ENCODE assay signal across 17 cellular contexts in genomic region chr11:33682446-33682845, GRCh38. TPM values are rescaled to one million over a fixed set of nuclear protein-coding genes. Genes with fewer than 3 reads are reported as not detected.
DNase-seq lines count a peak whose midpoint lies in the region; ATAC-seq, FAIRE-seq and TF ChIP-seq lines count a peak whose summit lies in the region.
"Had no signal": no experiment of that assay in that cellular context is flagged by ENCODE, and none has a peak within 500 bp of the region (broad histone marks: within the 10 kb centered on the region; RNA-seq: fewer than 3 reads in every experiment).

No MANE protein-coding gene starts in this region.

- H3K4me3 ChIP-seq in HEK293 (ENCODE audit: low read depth, low read length), result no peak overlapping the region
- H3K4me3 ChIP-seq in K562, result no peak overlapping the region
- H3K4me3 ChIP-seq in kidney epithelial cell (ENCODE audit: low read depth, low read length), result no peak overlapping the region
- no peak overlapping the region for H3K4me3 ChIP-seq in pancreas
- H3K4me3 ChIP-seq: ascending aorta, SJSA1, thoracic aorta had no signal

- no peaks in the 10 kb centered on the region for H4K20me1 ChIP-seq in K562 (replicated peaks; ENCODE audit: control insufficient read depth, insufficient read depth, low read length)

- no TSS peak for BruUV-seq in K562 (replicated peaks; lab: Mats Ljungman, UMichigan)

- no peaks in the 10 kb centered on the region for H3K9me1 ChIP-seq in K562 (ENCODE audit: control insufficient read depth, insufficient read depth, low read length)

- H3K9me3 ChIP-seq in HEK293 (ENCODE audit: control insufficient read depth, insufficient read depth, low read depth, low read length), result no peaks in the 10 kb centered on the region
- no peaks in the 10 kb centered on the region for H3K9me3 ChIP-seq in K562 (replicated peaks; ENCODE audit: control insufficient read depth, insufficient read depth, low read depth, low read length)
- H3K9me3 ChIP-seq in pancreas, result no peaks in the 10 kb centered on the region
- H3K9me3 ChIP-seq: thoracic aorta had no signal

- DNase-seq in COLO668 (lab: John Stamatoyannopoulos, UW; ENCODE audit: unreplicated experiment) (peak; percentile 8), K562 (ENCODE audit: extremely low read depth in 1 of 4, low spot score in 3 of 4) (no peak), kidney epithelial cell (ENCODE audit: low read depth) (no peak), dedifferentiated amniotic fluid mesenchymal stem cell (ENCODE audit: extremely low spot score) (no peak), pancreas (no peak)
- DNase-seq: activated CD4-positive, CD25-positive, alpha-beta regulatory T cell; activated T-cell treated with anti-CD3 and anti-CD28 coated beads, Interleukin-2, amount 50 U/mL, for 4 hours; Kasumi-1; NCI-H446 treated with DMSO at 0.1 percent for 48 hours; retina had no signal

- H3K4me1 ChIP-seq in HEK293 (ENCODE audit: control insufficient read depth, insufficient read depth, low read length), result no peaks in the 10 kb centered on the region
- H3K4me1 ChIP-seq in K562 (replicated peaks in 1 of 2; ENCODE audit: control insufficient read depth in 2 of 2, insufficient read depth in 2 of 2, low read length in 2 of 2), result no peaks in the 10 kb centered on the region
- H3K4me1 ChIP-seq in pancreas, result no peaks in the 10 kb centered on the region
- H3K4me1 ChIP-seq: ascending aorta, SJSA1 had no signal

- TF ChIP-seq EP300 in K562 (IDR thresholded peaks at IDR 0.05; ENCODE audit: low read length), result no peak

- H3K36me3 ChIP-seq in HEK293 (ENCODE audit: control insufficient read depth in 2 of 2, insufficient read depth in 1 of 2, low read length in 2 of 2) (no peaks in the 10 kb centered on the region), K562 (ENCODE audit: control insufficient read depth, insufficient read depth, low read length) (no peaks in the 10 kb centered on the region), kidney epithelial cell (ENCODE audit: control insufficient read depth, insufficient read depth, low read length) (no peaks in the 10 kb centered on the region), pancreas (no peaks in the 10 kb centered on the region)
- H3K36me3 ChIP-seq: ascending aorta, SJSA1, thoracic aorta had no signal

- H3K27me3 ChIP-seq in K562 (ENCODE audit: control insufficient read depth in 2 of 2, insufficient read depth in 2 of 2, low read length in 2 of 2), result peaks cover 5 to 14% of the 10 kb centered on the region in 2 experiments; a peak in 3 of 5 replicates
- H3K27me3 ChIP-seq in kidney epithelial cell (ENCODE audit: control insufficient read depth, insufficient read depth, low read length), result no peaks in the 10 kb centered on the region
- H3K27me3 ChIP-seq in pancreas, result no peaks in the 10 kb centered on the region
- H3K27me3 ChIP-seq: ascending aorta, SJSA1 had no signal

- POLR2A ChIA-PET in HEK293 (lab: Yijun Ruan, JAX), result no interaction called here
- POLR2A ChIA-PET in K562 (lab: Yijun Ruan, JAX), result interaction anchor here (0.5 kb wide), 1 partner anchor 613 kb away, joined by 3 read pairs; no protein-coding TSS in a partner anchor

- H3K79me2 ChIP-seq in K562 (ENCODE audit: control insufficient read depth, insufficient read depth, low read length), result no peaks in the 10 kb centered on the region

- TF ChIP-seq RAD21 in K562 (CRISPR knock-in tag; conservative IDR thresholded peaks at IDR 0.05 in 1 of 2, IDR thresholded peaks at IDR 0.05 in 1 of 2), result peak in 1 of 2 experiments; percentile 39; a peak in 2 of 4 replicates

- WGBS in K562 (ENCODE audit: insufficient coverage, low coverage, missing lambda C conversion rate), result 2% methylated on average over 4 of the region's 4 CpGs
- 84 to 95% methylated on average over 4 of the region's 4 CpGs for WGBS in pancreas, 2 donors

- no peak for TF ChIP-seq POLR2A in K562 (conservative IDR thresholded peaks at IDR 0.05)

- intact Hi-C loops in K562 (cut with micrococcal nuclease) (loop anchor here (5.0 kb wide), 1 partner anchor 720 kb away; no protein-coding TSS in a partner anchor), pancreas (cut with DNase I) (loop anchor here in 1 of 3 donors (10.0 kb wide), 2 partner anchors 318 to 518 kb away; partner anchors contain the start of gene CSTF3)

- no peak for TF ChIP-seq CTCF in HEK293 (tag by site-specific recombination; IDR thresholded peaks at IDR 0.05)
- peak in 2 of 3 experiments; percentile 10 to 26; a peak in 2 of 6 replicates for TF ChIP-seq CTCF in K562 (IDR thresholded peaks at IDR 0.05 in 2 of 3, conservative IDR thresholded peaks at IDR 0.05 in 1 of 3; ENCODE audit: insufficient read depth in 2 of 3, low read depth in 1 of 3, low read length in 3 of 3)
- TF ChIP-seq CTCF in kidney epithelial cell (IDR thresholded peaks at IDR 0.05; ENCODE audit: insufficient read depth, low read length, poor library complexity, severe bottlenecking), result peak; percentile 11
- no peak for TF ChIP-seq CTCF in pancreas (IDR thresholded peaks at IDR 0.05)

- H2AFZ ChIP-seq in K562 (ENCODE audit: low read depth, low read length), result no peak overlapping the region

- no peak overlapping the region for H3K4me2 ChIP-seq in K562 (ENCODE audit: insufficient read depth, low read length)

- CTCF ChIA-PET in HEK293 (lab: Yijun Ruan, JAX), result interaction anchor here (0.6 to 1.2 kb wide), 4 partner anchors 80 to 412 kb away, joined by 3 to 5 read pairs (median 4); no protein-coding TSS in a partner anchor
- CTCF ChIA-PET in K562 (lab: Yijun Ruan, JAX; ENCODE audit: low intra/inter-chr PET ratio), result no interaction called here

- in situ Hi-C loops in K562 (cut with MboI), result no loop called here

- ATAC-seq in K562, result peak; percentile 47
- no peak for ATAC-seq in pancreas
- no peak for ATAC-seq in GM19324 (IDR thresholded peaks at IDR 0.05; ENCODE audit: low FRiP score, unreplicated experiment)
- ATAC-seq in HG03175 (IDR thresholded peaks at IDR 0.05; ENCODE audit: unreplicated experiment), result no peak
- ATAC-seq: activated T-cell treated with anti-CD3 and anti-CD28 coated beads, Interleukin-2, amount 50 U/mL, for 4 hours had no signal

- H3K9ac ChIP-seq in K562 (ENCODE audit: insufficient read depth in 1 of 2, low read depth in 2 of 2, low read length in 2 of 2), result no peak overlapping the region

- FAIRE-seq in K562 (lab: Jason Lieb, UNC) (no peak), pancreas (lab: Jason Lieb, UNC) (no peak)

- H3K27ac ChIP-seq in HEK293 (ENCODE audit: extremely low read depth, low read depth, low read length), result no peak overlapping the region
- no peak overlapping the region for H3K27ac ChIP-seq in K562 (ENCODE audit: extremely low read depth, low read depth, low read length)
- no peak overlapping the region for H3K27ac ChIP-seq in pancreas
- H3K27ac ChIP-seq: ascending aorta, SJSA1, thoracic aorta had no signal

TF ChIP-seq in HEK293, 187 proteins besides CTCF, POLR2A, EP300 and RAD21 (continues in another document):
- no peak for TF ChIP-seq ZNF23 (tag by site-specific recombination; IDR thresholded peaks at IDR 0.05; ENCODE audit: borderline replicate concordance)
- no peak for TF ChIP-seq ZNF677 (tag by site-specific recombination; IDR thresholded peaks at IDR 0.05)
- no peak for TF ChIP-seq PRDM1 (tag by site-specific recombination; IDR thresholded peaks at IDR 0.05)

TF ChIP-seq in K562, 482 proteins besides CTCF, POLR2A, EP300 and RAD21 (continues in another document):
- TF ChIP-seq CREB1 (IDR thresholded peaks at IDR 0.05), result no peak
- no peak for TF ChIP-seq CREB1 (CRISPR knock-in tag; IDR thresholded peaks at IDR 0.05)
- no peak for TF ChIP-seq RBM22 (IDR thresholded peaks at IDR 0.05; ENCODE audit: low read depth, low read length, poor library complexity, severe bottlenecking)
- no peak for TF ChIP-seq RBFOX2 (IDR thresholded peaks at IDR 0.05; ENCODE audit: low read depth, low read length)

RNA-seq across cellular contexts. Expression of gene C11orf91, which starts 18.2 kb away (rescaled TPM):
- total RNA-seq in K562 (2011; cell fraction: chromatin; rRNA removed; ENCODE audit: low replicate concordance), result not detected in 2 replicates
- total RNA-seq in K562 (2011; cell fraction: nucleolus; rRNA removed), result not detected in 2 replicates
- not detected in 2 replicates for total RNA-seq in K562 (2011; cell fraction: nucleoplasm; rRNA removed)
- not detected in 2 replicates for total RNA-seq in K562 (2014; rRNA removed)
- not detected in 2 replicates for total RNA-seq in K562 (2014; rRNA removed; fragmentation: Illumina TruSeq; extraction: Trizol)
- not detected in 2 replicates for total RNA-seq in K562 (2015; rRNA removed; fragmentation: Illumina TruSeq; extraction: Trizol)
- not detected in 2 replicates for total RNA-seq in K562 (2021)
- not detected in 2 replicates for polyA plus RNA-seq in K562 (2011; rRNA removed)
- polyA plus RNA-seq in K562 (2011; cell fraction: cytosol; rRNA removed), result not detected in 2 replicates
- not detected in 2 replicates for polyA plus RNA-seq in K562 (2011; cell fraction: nucleus; rRNA removed)
- not detected in 2 replicates for polyA plus RNA-seq in K562 (2012)
- polyA plus RNA-seq in K562 (2014; fragmentation: Illumina TruSeq; extraction: Trizol), result not detected in 2 replicates
- polyA plus RNA-seq in K562 (2014; fragmentation: Nextera tagmentation; extraction: Ambion mirVana), result not detected
- not detected in 2 replicates for polyA plus RNA-seq in K562 (2014; rRNA removed)
- not detected in 2 replicates for polyA minus RNA-seq in K562 (2011; rRNA and poly(A)+ RNA removed)
- not detected in 2 replicates for polyA minus RNA-seq in K562 (2011; cell fraction: cytosol; rRNA and poly(A)+ RNA removed)
- not detected in 2 replicates for polyA minus RNA-seq in K562 (2011; cell fraction: nucleus; rRNA and poly(A)+ RNA removed)
- not detected in 2 replicates for total RNA-seq in kidney epithelial cell
- total RNA-seq in pancreas, result under 1 TPM in 2 of 6 donors, not detected in 4; 0.26 to 0.28 TPM
- under 1 TPM in 1 of 2 donors, not detected in 1; 0.31 TPM for polyA plus RNA-seq in pancreas
- total RNA-seq: activated T-cell treated with anti-CD3 and anti-CD28 coated beads, Interleukin-2, amount 50 U/mL, for 4 hours; ascending aorta; mononuclear cell; SJSA1; thoracic aorta had no signal

RNA-seq across cellular contexts. Expression of gene CD59, which starts 53.8 kb away (rescaled TPM):
- total RNA-seq in K562 (2011; cell fraction: chromatin; rRNA removed; ENCODE audit: low replicate concordance), result 143 and 169 TPM in 2 replicates
- 151 TPM in 2 replicates for total RNA-seq in K562 (2011; cell fraction: nucleolus; rRNA removed)
- 143 and 167 TPM in 2 replicates for total RNA-seq in K562 (2011; cell fraction: nucleoplasm; rRNA removed)
- total RNA-seq in K562 (2014; rRNA removed) (38.1 and 59.9 TPM in 2 replicates), K562 (2014; rRNA removed; fragmentation: Illumina TruSeq; extraction: Trizol) (155 and 191 TPM in 2 replicates), K562 (2015; rRNA removed; fragmentation: Illumina TruSeq; extraction: Trizol) (95.2 and 104 TPM in 2 replicates), K562 (2021) (171 and 173 TPM in 2 replicates), kidney epithelial cell (468 and 469 TPM in 2 replicates), pancreas (100 to 1,000 TPM; 129 to 495 (median 176) TPM)
- polyA plus RNA-seq in K562 (2011; rRNA removed) (235 and 338 TPM in 2 replicates), K562 (2014; fragmentation: Illumina TruSeq; extraction: Trizol) (218 and 230 TPM in 2 replicates), K562 (2014; fragmentation: Nextera tagmentation; extraction: Ambion mirVana) (100 to 1,000 TPM; 283 to 287 TPM), K562 (2014; rRNA removed) (125 and 146 TPM in 2 replicates), pancreas (100 to 1,000 TPM in 1 of 2 donors, 10 to 100 TPM in 1; 44.4 to 179 TPM)
- 175 and 195 TPM in 2 replicates for polyA plus RNA-seq in K562 (2011; cell fraction: cytosol; rRNA removed)
- polyA plus RNA-seq in K562 (2011; cell fraction: nucleus; rRNA removed), result 82.1 and 94.2 TPM in 2 replicates
- 117 and 172 TPM in 2 replicates for polyA plus RNA-seq in K562 (2012)
- 172 and 217 TPM in 2 replicates for polyA minus RNA-seq in K562 (2011; rRNA and poly(A)+ RNA removed)
- polyA minus RNA-seq in K562 (2011; cell fraction: cytosol; rRNA and poly(A)+ RNA removed), result 39.2 and 67.7 TPM in 2 replicates
- 23.2 and 27.7 TPM in 2 replicates for polyA minus RNA-seq in K562 (2011; cell fraction: nucleus; rRNA and poly(A)+ RNA removed)

Comparison
In these comparisons a context has a peak if more than half of its experiments do, and no peak if none do; other contexts are left out.
1. CTCF ChIP-seq: peak in K562 (2 of 3) and kidney epithelial cell (single experiment); none in HEK293 (single experiment) and pancreas (0 of 4).